In the genomic region with DNA sequence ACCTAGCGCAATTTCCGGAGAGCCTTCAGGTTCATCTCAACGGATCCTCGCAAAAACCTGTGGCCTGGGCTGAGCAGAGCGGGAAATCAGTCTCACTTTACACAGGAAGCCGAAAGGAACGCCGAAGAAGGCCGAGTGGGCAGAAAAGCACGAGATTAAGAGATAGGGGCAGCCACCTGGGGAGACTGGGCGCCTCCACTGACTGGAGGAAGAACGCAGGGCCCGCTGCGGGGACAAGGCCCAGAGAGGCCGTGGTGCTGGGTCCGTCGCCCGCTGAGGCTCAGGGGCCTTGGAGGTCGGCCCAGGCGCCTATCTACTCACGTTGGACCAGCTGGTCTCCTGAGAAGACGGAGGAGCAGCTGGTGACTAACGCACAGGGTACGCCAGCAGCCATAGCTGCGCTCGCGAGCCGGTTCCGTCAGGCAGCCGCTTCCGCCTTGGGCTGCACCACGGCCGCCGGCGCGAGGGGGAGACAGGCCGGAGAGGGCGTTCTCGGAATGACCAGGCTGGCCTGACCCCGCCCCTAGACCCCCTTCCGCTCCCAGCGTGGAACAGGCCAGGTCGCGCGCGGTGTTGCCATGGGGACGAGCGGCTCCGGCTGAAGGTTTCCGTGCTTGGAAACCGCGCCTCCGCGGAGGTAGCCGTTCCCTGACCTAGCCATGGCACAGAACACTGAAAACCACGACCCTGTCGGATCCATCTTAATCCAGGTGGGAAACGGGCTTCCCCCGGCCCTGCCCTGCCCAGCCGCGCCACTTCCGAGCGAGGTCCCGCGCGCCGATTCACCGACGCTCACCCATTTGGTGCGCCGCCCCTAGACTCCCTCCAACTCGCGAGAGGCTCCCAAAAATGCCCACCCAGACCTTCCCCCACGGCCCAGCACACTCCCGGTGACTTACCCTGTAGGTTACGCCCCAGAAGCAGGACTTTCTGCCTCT, we compare ENCODE assay signal across 8 cellular contexts. TPM values are rescaled to one million over a fixed set of nuclear protein-coding genes. Genes with fewer than 3 reads are reported as not detected.
DNase-seq lines count a peak whose midpoint lies in the region; ATAC-seq and TF ChIP-seq lines count a peak whose summit lies in the region.

AAGAB (minus strand) TSS at position 424 of the 938 bp plus-strand sequence; CDS start at position 394, 30 bp downstream.
IQCH (plus strand) TSS at position 549 of the 938 bp plus-strand sequence; CDS start at position 660, 111 bp downstream.

- H3K4me3 ChIP-seq in urinary bladder (ENCODE audit: low read depth, low read length): peak within 1 kb of the TSS; percentile 66

- no peaks in the 10 kb centered on the region for H3K36me3 Mint-ChIP-seq in progenitor cell of endocrine pancreas (ENCODE audit: insufficient read depth)

- DNase-seq in NCI-H146 treated with DMSO at 0.1 percent for 48 hours (lab: John Stamatoyannopoulos, UW; ENCODE audit: unreplicated experiment) (peak; percentile 75), T-helper 1 cell (peak; percentile 88 to 97 (median 90)), amygdala (lab: John Stamatoyannopoulos, UW) (peak; percentile 69 to 98 (median 92)), left ventricle myocardium superior (peak; percentile 99), progenitor cell of endocrine pancreas (ENCODE audit: low spot score, unreplicated experiment) (peak; percentile 100)

- peak within 1 kb of the TSS; percentile 94 for H3K4me3 Mint-ChIP-seq in progenitor cell of endocrine pancreas (ENCODE audit: low read depth)

- H3K9me3 Mint-ChIP-seq in progenitor cell of endocrine pancreas (ENCODE audit: low read depth): no peaks in the 10 kb centered on the region

- peak; percentile 87 for TF ChIP-seq POLR2A in GM15510 (IDR thresholded peaks at IDR 0.05; ENCODE audit: borderline replicate concordance, extremely low read depth, insufficient read length)

- no peak for TF ChIP-seq CTCF in progenitor cell of endocrine pancreas (IDR thresholded peaks at IDR 0.05; ENCODE audit: unreplicated experiment)

- H3K27me3 Mint-ChIP-seq in progenitor cell of endocrine pancreas: no peaks in the 10 kb centered on the region

- intact Hi-C loops in left ventricle myocardium superior (cut with micrococcal nuclease): loop anchor here (10.0 kb wide), 1 partner anchor 90 kb away; no protein-coding TSS in a partner anchor

- peaks cover 17% of the 10 kb centered on the region for H3K4me1 Mint-ChIP-seq in progenitor cell of endocrine pancreas (ENCODE audit: low read depth)

- peak; percentile 91 for ATAC-seq in HG02884 (IDR thresholded peaks at IDR 0.05; ENCODE audit: unreplicated experiment)
- ATAC-seq in left ventricle myocardium superior: peak; percentile 100

- peaks cover 3% of the 10 kb centered on the region for H3K4me1 ChIP-seq in urinary bladder (ENCODE audit: insufficient read depth)

- H3K36me3 ChIP-seq in urinary bladder (ENCODE audit: insufficient read depth): no peaks in the 10 kb centered on the region

- under 1% methylated on average over 76 of the region's 76 CpGs for WGBS in urinary bladder

- H3K27ac Mint-ChIP-seq in progenitor cell of endocrine pancreas: peak within 1 kb of the TSS; percentile 99

- peak within 1 kb of the TSS; percentile 89 for H3K27ac ChIP-seq in urinary bladder (ENCODE audit: low read depth)

RNA-seq across cellular contexts. Expression of gene AAGAB, which starts in this region (rescaled TPM):
- total RNA-seq in left ventricle myocardium superior: 15.7 TPM
- 60.5 and 60.6 TPM in 2 replicates for total RNA-seq in progenitor cell of endocrine pancreas
- 27.3 TPM for total RNA-seq in urinary bladder
- 21.5 TPM for polyA plus RNA-seq in urinary bladder

RNA-seq across cellular contexts. Expression of gene IQCH, which starts in this region (rescaled TPM):
- total RNA-seq in left ventricle myocardium superior (0.64 TPM), progenitor cell of endocrine pancreas (5.2 TPM in 2 replicates), urinary bladder (4.8 TPM)
- polyA plus RNA-seq in urinary bladder: 0.22 TPM

Comparison
In these comparisons a context has a peak if more than half of its experiments do, and no peak if none do; other contexts are left out.
1. Peak in every context shown above with its lines: DNase-seq, ATAC-seq, H3K4me3 ChIP-seq and H3K27ac ChIP-seq.